14 cellular contexts compared by ENCODE assay signal in the genomic region with DNA sequence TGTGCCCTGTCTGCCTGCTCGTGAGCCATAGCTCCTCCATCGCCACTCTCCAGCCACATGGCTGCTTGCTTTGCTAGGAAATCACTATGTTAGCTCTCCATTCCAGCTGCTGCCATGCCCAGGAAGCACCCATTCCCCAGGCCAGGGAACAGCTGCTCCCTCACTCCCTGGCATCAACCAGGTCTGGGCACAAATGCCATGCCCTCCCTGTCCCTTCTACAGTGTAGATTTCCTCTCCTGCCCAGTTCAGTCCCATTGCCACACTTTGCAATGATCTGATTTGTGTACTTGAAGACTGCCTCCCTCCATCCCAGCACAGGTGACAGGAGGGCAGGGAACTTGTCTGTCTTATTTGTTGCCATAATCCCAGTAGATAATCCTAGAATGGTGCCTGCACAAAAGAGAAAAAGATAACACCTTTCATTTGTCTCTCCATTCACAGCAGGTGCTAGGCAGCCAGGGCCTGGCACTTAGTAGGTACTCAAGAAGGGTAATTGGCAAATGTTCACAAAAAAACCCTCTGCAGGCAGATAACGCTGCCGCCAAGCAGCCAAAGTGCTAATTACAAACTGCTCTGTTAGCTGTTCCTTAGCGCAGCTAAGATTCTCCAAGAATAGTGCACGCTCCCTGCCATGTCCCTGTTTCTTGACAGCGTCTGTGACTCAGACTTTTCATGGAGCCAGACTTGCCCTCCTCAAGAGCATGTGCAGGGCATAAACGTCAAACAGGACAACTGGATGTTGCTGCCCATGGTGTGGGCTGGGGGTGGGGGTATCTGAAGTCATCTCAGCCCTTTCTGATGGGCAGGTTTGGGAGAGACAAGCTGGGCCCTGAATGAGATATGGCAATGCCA.
DNase-seq lines count a peak whose midpoint lies in the region; ATAC-seq and TF ChIP-seq lines count a peak whose summit lies in the region.
"Had no signal": no experiment of that assay in that cellular context is flagged by ENCODE, and none has a peak within 500 bp of the region (broad histone marks: within the 10 kb centered on the region; RNA-seq: fewer than 3 reads in every experiment).

No MANE protein-coding gene starts in this region.

- no peak for TF ChIP-seq POLR2A in gastroesophageal sphincter (IDR thresholded peaks at IDR 0.05)

- ATAC-seq in gastroesophageal sphincter (peak; percentile 59), psoas muscle (peak; percentile 70 to 72 (median 70)), GM21447 (IDR thresholded peaks at IDR 0.05; ENCODE audit: unreplicated experiment) (no peak)

- H3K4me1 ChIP-seq in gastroesophageal sphincter = peaks cover 6 to 75% (median 18%) of the 10 kb centered on the region in 3 donors
- H3K4me1 ChIP-seq in psoas muscle = peaks cover 39% of the 10 kb centered on the region

- intact Hi-C loops in psoas muscle (cut with DNase I) = loop anchor here in 1 of 2 donors (2.0 kb wide), 1 partner anchor 101 kb away; the partner anchor contains the start of gene PITPNM2

- no peaks in the 10 kb centered on the region for H3K9me3 ChIP-seq in WERI-Rb-1 (ENCODE audit: severe bottlenecking)
- no peaks in the 10 kb centered on the region for H3K9me3 ChIP-seq in gastroesophageal sphincter
- H3K9me3 ChIP-seq in psoas muscle = no peaks in the 10 kb centered on the region
- H3K9me3 ChIP-seq: upper lobe of left lung had no signal

- TF ChIP-seq EP300 in gastroesophageal sphincter (IDR thresholded peaks at IDR 0.05) = no peak

- DNase-seq in AG20443 (ENCODE audit: low spot score) = peak; percentile 48
- peak; percentile 29 for DNase-seq in WERI-Rb-1
- no peak for DNase-seq in psoas muscle
- DNase-seq in OCI-M1 (lab: John Stamatoyannopoulos, UW) = no peak
- DNase-seq in AG08396 (ENCODE audit: low spot score) = no peak
- DNase-seq in NCI-H2081 (lab: John Stamatoyannopoulos, UW) = no peak
- DNase-seq: activated CD8-positive, alpha-beta memory T cell treated with anti-CD3 and anti-CD28 coated beads for 24 hours; activated naive CD4-positive, alpha-beta T cell treated with anti-CD3 and anti-CD28 coated beads, Interleukin-2, amount 50 U/mL, for 16 hours; GDM1; naive B cell; PC-9; upper lobe of left lung had no signal

- TF ChIP-seq CTCF in WERI-Rb-1 (IDR thresholded peaks at IDR 0.05; ENCODE audit: low read depth, low read length) = no peak
- no peak for TF ChIP-seq CTCF in gastroesophageal sphincter (IDR thresholded peaks at IDR 0.05)
- no peak for TF ChIP-seq CTCF in psoas muscle (IDR thresholded peaks at IDR 0.05)

- H3K27me3 ChIP-seq in WERI-Rb-1 (ENCODE audit: insufficient read depth, low read depth, severe bottlenecking) (no peaks in the 10 kb centered on the region), gastroesophageal sphincter (no peaks in the 10 kb centered on the region), psoas muscle (ENCODE audit: insufficient read depth in 3 of 3, low read length in 2 of 3) (no peaks in the 10 kb centered on the region)
- H3K27me3 ChIP-seq: upper lobe of left lung had no signal

- H3K4me3 ChIP-seq in WERI-Rb-1 (ENCODE audit: low read depth, low read length) = no peak overlapping the region
- H3K4me3 ChIP-seq in gastroesophageal sphincter = no peak overlapping the region
- H3K4me3 ChIP-seq in psoas muscle = no peak overlapping the region
- H3K4me3 ChIP-seq: PC-9, upper lobe of left lung had no signal

- H3K27ac ChIP-seq in WERI-Rb-1 (peak overlapping the region; percentile 17; the same call in 1 of the 2 replicates), gastroesophageal sphincter (peak overlapping the region; percentile 51 to 82 (median 74)), psoas muscle (peak overlapping the region; percentile 79)
- H3K27ac ChIP-seq: PC-9, upper lobe of left lung had no signal

- no peaks in the 10 kb centered on the region for H3K36me3 ChIP-seq in WERI-Rb-1
- no peaks in the 10 kb centered on the region for H3K36me3 ChIP-seq in gastroesophageal sphincter
- no peaks in the 10 kb centered on the region for H3K36me3 ChIP-seq in psoas muscle (ENCODE audit: insufficient read depth in 1 of 2, low read depth in 1 of 2)
- H3K36me3 ChIP-seq: upper lobe of left lung had no signal

- WGBS in gastroesophageal sphincter (ENCODE audit: low coverage in 1 of 2), 2 donors = 53 to 82% methylated on average over 2 to 3 of the region's 8 CpGs
- WGBS in psoas muscle, 3 donors = 32 to 59% (median 33%) methylated on average over 8 of the region's 8 CpGs

Comparison
In these comparisons a context has a peak if more than half of its experiments do, and no peak if none do; other contexts are left out.
1. DNase-seq: peak in AG20443 (single experiment) and WERI-Rb-1 (single experiment); none in psoas muscle (0 of 2), OCI-M1 (single experiment), AG08396 (single experiment) and NCI-H2081 (0 of 2).
2. H3K27ac ChIP-seq: peak in every context shown above with its lines; median percentile 79 in psoas muscle; 74 in gastroesophageal sphincter; 17 in WERI-Rb-1.